In genomic region chr10:119849944-119850343, GRCh38 we compare ENCODE assay signal across 1 cellular context.
TF ChIP-seq lines count a peak whose summit lies in the region.

No MANE protein-coding gene starts in this region.

TF ChIP-seq in GM23338, 12 proteins besides CTCF, POLR2A, EP300 and RAD21 (continued from another document):
- TF ChIP-seq POLR2AphosphoS5 (IDR thresholded peaks at IDR 0.05; ENCODE audit: low read depth), result no peak
